In genomic region chr1:109193653-109194590, GRCh38 we compare ENCODE assay signal across 8 cellular contexts. TPM values are rescaled to one million over a fixed set of nuclear protein-coding genes. Genes with fewer than 3 reads are reported as not detected.
DNase-seq lines count a peak whose midpoint lies in the region; ATAC-seq and TF ChIP-seq lines count a peak whose summit lies in the region.

No MANE protein-coding gene starts in this region.

- peak overlapping the region in 1 of 8 donors; percentile 37 for H3K27ac Mint-ChIP-seq in CD8-positive, alpha-beta memory T cell

- no peak overlapping the region for H3K4me3 ChIP-seq in CD8-positive, alpha-beta memory T cell (ENCODE audit: low read length)
- H3K4me3 ChIP-seq in vagina: no peak overlapping the region

- ATAC-seq in GM21381 (IDR thresholded peaks at IDR 0.05; ENCODE audit: unreplicated experiment): peak; percentile 57

- peaks cover under 1% of the 10 kb centered on the region for H3K4me1 ChIP-seq in CD8-positive, alpha-beta memory T cell (ENCODE audit: insufficient read depth, low read length)
- peaks cover 16% of the 10 kb centered on the region for H3K4me1 ChIP-seq in vagina

- no peak for TF ChIP-seq CTCF in vagina (IDR thresholded peaks at IDR 0.05)

- no peaks in the 10 kb centered on the region for H3K9me3 ChIP-seq in CD8-positive, alpha-beta memory T cell (ENCODE audit: low read length)
- H3K9me3 ChIP-seq in vagina: no peaks in the 10 kb centered on the region

- CTCF ChIA-PET in CD8-positive, alpha-beta memory T cell (lab: Charles Lee): no interaction called here

- H3K27me3 Mint-ChIP-seq in CD8-positive, alpha-beta memory T cell: no peaks in the 10 kb centered on the region

- H3K36me3 ChIP-seq in CD8-positive, alpha-beta memory T cell (ENCODE audit: insufficient read depth, low read length): no peaks in the 10 kb centered on the region
- no peaks in the 10 kb centered on the region for H3K36me3 ChIP-seq in vagina

- no peak overlapping the region for H3K4me3 Mint-ChIP-seq in CD8-positive, alpha-beta memory T cell

- no peak overlapping the region for H3K27ac ChIP-seq in CD8-positive, alpha-beta memory T cell (ENCODE audit: low read depth, low read length)
- no peak overlapping the region for H3K27ac ChIP-seq in vagina

- POLR2A ChIA-PET in CD8-positive, alpha-beta memory T cell (lab: Charles Lee): interaction anchor here (1.0 kb wide), 1 partner anchor 20 kb away, joined by 3 read pairs; the partner anchor contains the start of gene SARS1

- peak; percentile 13 to 52 (median 21) for DNase-seq in CD8-positive, alpha-beta memory T cell
- DNase-seq in NCI-H82 (lab: John Stamatoyannopoulos, UW) (peak; percentile 86), activated T-cell treated with anti-CD3 and anti-CD28 coated beads for 24 hours (ENCODE audit: low read depth) (peak; percentile 38), germinal center (ENCODE audit: low spot score) (peak; percentile 79), vagina (ENCODE audit: extremely low spot score in 2 of 2) (no peak), globus pallidus (ENCODE audit: low spot score) (no peak)
- peak; percentile 30 to 53 for DNase-seq in stimulated activated CD4-positive, alpha-beta T cell treated with anti-CD3 and anti-CD28 coated beads, Interleukin-15, amount 100 ng/mL, for 48 hours (ENCODE audit: low read depth in 2 of 2)

- peaks cover 0 to 21% (median 3%) of the 10 kb centered on the region in 3 donors for H3K36me3 Mint-ChIP-seq in CD8-positive, alpha-beta memory T cell

- H3K27me3 ChIP-seq in CD8-positive, alpha-beta memory T cell (ENCODE audit: insufficient read depth, low read length, poor library complexity, severe bottlenecking): no peaks in the 10 kb centered on the region
- H3K27me3 ChIP-seq in vagina: no peaks in the 10 kb centered on the region

- intact Hi-C loops in vagina (cut with DNase I): no loop called here

- H3K4me1 Mint-ChIP-seq in CD8-positive, alpha-beta memory T cell: peaks cover 0 to 2% (median under 1%) of the 10 kb centered on the region in 3 donors

- H3K9me3 Mint-ChIP-seq in CD8-positive, alpha-beta memory T cell: no peaks in the 10 kb centered on the region

- TF ChIP-seq POLR2A in vagina (IDR thresholded peaks at IDR 0.05): no peak

RNA-seq across cellular contexts. Expression of gene SARS1, which starts 19.8 kb away (rescaled TPM):
- 100 to 1,000 TPM; 189 to 195 TPM for total RNA-seq in CD8-positive, alpha-beta memory T cell
- polyA plus RNA-seq in CD8-positive, alpha-beta memory T cell: 157 TPM
- total RNA-seq in vagina: 135 TPM

RNA-seq across cellular contexts. Expression of gene CELSR2, which starts 55.4 kb away (rescaled TPM):
- 1 to 10 TPM; 2.7 to 2.8 TPM for total RNA-seq in CD8-positive, alpha-beta memory T cell
- 0.77 TPM for polyA plus RNA-seq in CD8-positive, alpha-beta memory T cell
- 38.5 TPM for total RNA-seq in vagina

Comparison
In these comparisons a context has a peak if more than half of its experiments do, and no peak if none do; other contexts are left out.
1. DNase-seq: peak in CD8-positive, alpha-beta memory T cell (5 of 5), NCI-H82 (single experiment), activated T-cell treated with anti-CD3 and anti-CD28 coated beads for 24 hours (single experiment), germinal center (single experiment) and stimulated activated CD4-positive, alpha-beta T cell treated with anti-CD3 and anti-CD28 coated beads, Interleukin-15, amount 100 ng/mL, for 48 hours (2 of 2); none in vagina (0 of 2) and globus pallidus (single experiment).
2. RNA of gene CELSR2, which starts 55.4 kb away (total RNA-seq): 38.5 TPM in vagina (single experiment); 2.7 to 2.8 TPM in CD8-positive, alpha-beta memory T cell; every median in the first group is over 10 times any median in the second.